8 cellular contexts compared by ENCODE assay signal in the genomic region with DNA sequence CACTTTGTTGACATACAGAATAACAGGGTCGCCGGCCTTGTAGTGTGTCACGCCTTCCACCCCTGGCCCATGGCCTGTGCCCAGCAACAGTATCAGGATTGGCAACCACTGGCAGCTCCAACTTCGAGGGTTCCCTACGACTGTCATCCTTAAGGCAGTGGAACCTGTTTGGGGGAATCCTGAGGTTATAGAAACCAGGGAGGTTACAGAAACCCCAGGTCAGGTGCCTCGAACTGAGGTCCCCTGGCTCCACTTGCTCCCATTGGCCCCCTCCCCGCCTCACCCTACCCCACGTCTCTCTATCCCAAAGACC. TPM values are rescaled to one million over a fixed set of nuclear protein-coding genes. Genes with fewer than 3 reads are reported as not detected.
DNase-seq lines count a peak whose midpoint lies in the region; ATAC-seq and TF ChIP-seq lines count a peak whose summit lies in the region.

No MANE protein-coding gene starts in this region.

- peak overlapping the region; percentile 92 for H3K27ac ChIP-seq in DND-41 (ENCODE audit: low read length)
- H3K27ac ChIP-seq in SU-DHL-6 (ENCODE audit: low read depth, low read length): peak overlapping the region; percentile 83
- peak overlapping the region; percentile 98 for H3K27ac ChIP-seq in fibroblast of lung (ENCODE audit: insufficient read depth, low read length)

- H4K20me1 ChIP-seq in DND-41 (ENCODE audit: insufficient read depth, low read length) (no peaks in the 10 kb centered on the region), SU-DHL-6 (ENCODE audit: low read depth, low read length) (no peaks in the 10 kb centered on the region), fibroblast of lung (ENCODE audit: control insufficient read depth, extremely low read depth, insufficient read depth, low read length) (no peaks in the 10 kb centered on the region)

- H3K4me1 ChIP-seq in DND-41 (ENCODE audit: insufficient read depth, low read length) (peaks cover 50% of the 10 kb centered on the region), fibroblast of lung (ENCODE audit: control insufficient read depth, extremely low read depth, insufficient read depth, low read length) (no peaks in the 10 kb centered on the region)

- H3K27me3 ChIP-seq in DND-41 (ENCODE audit: insufficient read depth, low read length, poor library complexity) (no peaks in the 10 kb centered on the region), SU-DHL-6 (ENCODE audit: low read length) (no peaks in the 10 kb centered on the region), fibroblast of lung (ENCODE audit: control insufficient read depth, insufficient read depth, low read length) (no peaks in the 10 kb centered on the region)

- no peaks in the 10 kb centered on the region for H3K9me2 ChIP-seq in SU-DHL-6 (replicated peaks; ENCODE audit: insufficient read depth, low read length)

- CTCF ChIA-PET in HEK293T (lab: Yijun Ruan, JAX): interaction anchor here (1.6 kb wide), 1 partner anchor 237 kb away, joined by 3 read pairs; no protein-coding TSS in a partner anchor

- TF ChIP-seq CTCF in DND-41 (IDR thresholded peaks at IDR 0.05; ENCODE audit: borderline replicate concordance, extremely low read depth, low read length, poor library complexity, severe bottlenecking) (no peak), SU-DHL-6 (IDR thresholded peaks at IDR 0.05; ENCODE audit: insufficient read depth, low read length, poor library complexity, severe bottlenecking) (no peak), fibroblast of lung (conservative IDR thresholded peaks at IDR 0.05 in 1 of 2, IDR thresholded peaks at IDR 0.05 in 1 of 2; ENCODE audit: low read depth in 1 of 2, low read length in 2 of 2) (no peak), progenitor cell of endocrine pancreas (IDR thresholded peaks at IDR 0.05; ENCODE audit: unreplicated experiment) (no peak)

- H3K4me1 Mint-ChIP-seq in progenitor cell of endocrine pancreas (ENCODE audit: low read depth): peaks cover 17% of the 10 kb centered on the region

- H3K4me3 ChIP-seq in DND-41 (ENCODE audit: low read depth in 1 of 2, low read length in 2 of 2) (peak overlapping the region; percentile 57 to 68; a peak in 3 of 4 replicates), SU-DHL-6 (ENCODE audit: insufficient read depth, low read length, poor library complexity, severe bottlenecking) (peak overlapping the region; percentile 66), fibroblast of lung (replicated peaks in 1 of 4; ENCODE audit: control extremely low read depth in 1 of 4, insufficient read depth in 1 of 4, low read depth in 3 of 4, low read length in 4 of 4) (peak overlapping the region; percentile 73 to 93 (median 81))

- peak overlapping the region; percentile 77 for H3K27ac Mint-ChIP-seq in progenitor cell of endocrine pancreas

- peaks cover 27% of the 10 kb centered on the region for H3F3A ChIP-seq in SU-DHL-6 (ENCODE audit: insufficient read depth)

- H3K36me3 ChIP-seq in DND-41 (ENCODE audit: insufficient read depth, low read length) (peaks cover 29% of the 10 kb centered on the region), SU-DHL-6 (ENCODE audit: low read length) (no peaks in the 10 kb centered on the region), fibroblast of lung (ENCODE audit: control insufficient read depth, insufficient read depth, low read length) (peaks cover 15% of the 10 kb centered on the region)

- H2AFZ ChIP-seq in DND-41 (ENCODE audit: low read depth, low read length) (peak overlapping the region; percentile 96), SU-DHL-6 (ENCODE audit: low read depth, low read length, severe bottlenecking) (peak overlapping the region; percentile 72), fibroblast of lung (ENCODE audit: low read length) (no peak overlapping the region)

- H3K4me2 ChIP-seq in DND-41 (ENCODE audit: insufficient read depth, low read length) (peak overlapping the region; percentile 69), SU-DHL-6 (ENCODE audit: low read depth, low read length, poor library complexity, severe bottlenecking) (peak overlapping the region; percentile 74), fibroblast of lung (ENCODE audit: extremely low read depth, insufficient read depth, low read length) (peak overlapping the region; percentile 74)

- ATAC-seq in DND-41 (ENCODE audit: insufficient read depth, low read depth) (no peak), HG02763 (IDR thresholded peaks at IDR 0.05; ENCODE audit: unreplicated experiment) (no peak), HG02678 (IDR thresholded peaks at IDR 0.05; ENCODE audit: unreplicated experiment) (no peak)

- H3K9ac ChIP-seq in DND-41 (ENCODE audit: low read depth, low read length) (peak overlapping the region; percentile 96), SU-DHL-6 (ENCODE audit: low read length) (peak overlapping the region; percentile 63), fibroblast of lung (ENCODE audit: insufficient read depth, low read length) (peak overlapping the region; percentile 99)

- H3K79me2 ChIP-seq in DND-41 (ENCODE audit: insufficient read depth, low read length) (peaks cover 48% of the 10 kb centered on the region), SU-DHL-6 (ENCODE audit: insufficient read depth, low read length) (peaks cover 18% of the 10 kb centered on the region; the same call in 1 of the 2 replicates), fibroblast of lung (ENCODE audit: control insufficient read depth, insufficient read depth, low read length) (peaks cover 29% of the 10 kb centered on the region)

- POLR2A ChIA-PET in HEK293T (lab: Yijun Ruan, JAX): interaction anchor here (0.9 to 2.6 kb wide), 10 partner anchors 7 to 101 kb away, joined by 3 to 33 read pairs (median 10); partner anchors contain the start of genes CHMP4A, DCAF11, EMC9 and NRL

- H3K27me3 Mint-ChIP-seq in progenitor cell of endocrine pancreas: no peaks in the 10 kb centered on the region

- H3K9me3 ChIP-seq in DND-41 (ENCODE audit: insufficient read depth, low read length, severe bottlenecking) (no peaks in the 10 kb centered on the region), SU-DHL-6 (ENCODE audit: insufficient read depth, low read length) (no peaks in the 10 kb centered on the region), fibroblast of lung (ENCODE audit: control insufficient read depth, insufficient read depth, low read depth, low read length) (no peaks in the 10 kb centered on the region)

- H3K36me3 Mint-ChIP-seq in progenitor cell of endocrine pancreas (ENCODE audit: insufficient read depth): peaks cover 23% of the 10 kb centered on the region

- DNase-seq in DND-41 (no peak), fibroblast of lung (ENCODE audit: low read depth in 2 of 2) (no peak), progenitor cell of endocrine pancreas (ENCODE audit: low spot score, unreplicated experiment) (no peak), HEK293T (ENCODE audit: extremely low spot score) (no peak), Ammon's horn (ENCODE audit: low spot score) (no peak)

- H3K4me3 Mint-ChIP-seq in progenitor cell of endocrine pancreas (ENCODE audit: low read depth): peak overlapping the region; percentile 91

- no peaks in the 10 kb centered on the region for H3K9me3 Mint-ChIP-seq in progenitor cell of endocrine pancreas (ENCODE audit: low read depth)

TF ChIP-seq in HEK293T, 16 proteins besides CTCF, POLR2A, EP300 and RAD21 (continues in another document):
- no peak for TF ChIP-seq CTBP1 (IDR thresholded peaks at IDR 0.05; ENCODE audit: borderline replicate concordance)
- no peak for TF ChIP-seq BHLHE40 (IDR thresholded peaks at IDR 0.05; ENCODE audit: borderline replicate concordance)
- no peak for TF ChIP-seq ELF4 (IDR thresholded peaks at IDR 0.05)
- no peak for TF ChIP-seq ARNT (IDR thresholded peaks at IDR 0.05)
- TF ChIP-seq LEF1 (IDR thresholded peaks at IDR 0.05; ENCODE audit: borderline replicate concordance): no peak
- TF ChIP-seq HDGF (IDR thresholded peaks at IDR 0.05; ENCODE audit: borderline replicate concordance): no peak
- TF ChIP-seq FOXK2 (IDR thresholded peaks at IDR 0.05): no peak
- no peak for TF ChIP-seq ZNF384 (IDR thresholded peaks at IDR 0.05)
- TF ChIP-seq TARDBP (IDR thresholded peaks at IDR 0.05): no peak
- TF ChIP-seq, protein P1, sequence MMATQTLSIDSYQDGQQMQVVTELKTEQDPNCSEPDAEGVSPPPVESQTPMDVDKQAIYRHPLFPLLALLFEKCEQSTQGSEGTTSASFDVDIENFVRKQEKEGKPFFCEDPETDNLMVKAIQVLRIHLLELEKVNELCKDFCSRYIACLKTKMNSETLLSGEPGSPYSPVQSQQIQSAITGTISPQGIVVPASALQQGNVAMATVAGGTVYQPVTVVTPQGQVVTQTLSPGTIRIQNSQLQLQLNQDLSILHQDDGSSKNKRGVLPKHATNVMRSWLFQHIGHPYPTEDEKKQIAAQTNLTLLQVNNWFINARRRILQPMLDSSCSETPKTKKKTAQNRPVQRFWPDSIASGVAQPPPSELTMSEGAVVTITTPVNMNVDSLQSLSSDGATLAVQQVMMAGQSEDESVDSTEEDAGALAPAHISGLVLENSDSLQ (IDR thresholded peaks at IDR 0.05): no peak
- TF ChIP-seq FOXA1 (IDR thresholded peaks at IDR 0.05): no peak
- no peak for TF ChIP-seq FOXM1 (IDR thresholded peaks at IDR 0.05; ENCODE audit: borderline replicate concordance)
- no peak for TF ChIP-seq NFRKB (IDR thresholded peaks at IDR 0.05)
- no peak for TF ChIP-seq SUZ12 (IDR thresholded peaks at IDR 0.05)

RNA-seq across cellular contexts. Expression of gene TM9SF1, which starts 0.4 kb away (rescaled TPM):
- total RNA-seq in fibroblast of lung (49.6 and 61.6 TPM in 2 replicates), progenitor cell of endocrine pancreas (52.9 and 56.2 TPM in 2 replicates)
- 60.9 and 65.1 TPM in 2 replicates for polyA plus RNA-seq in fibroblast of lung
- 49.5 and 68.9 TPM in 2 replicates for polyA plus RNA-seq in fibroblast of lung (2012)
- 74.6 and 111 TPM in 2 replicates for polyA minus RNA-seq in fibroblast of lung (ENCODE audit: low replicate concordance)

RNA-seq across cellular contexts. Expression of gene IPO4, which starts 6.2 kb away (rescaled TPM):
- total RNA-seq in fibroblast of lung (22.6 and 25.3 TPM in 2 replicates), progenitor cell of endocrine pancreas (54.9 and 56.4 TPM in 2 replicates)
- polyA plus RNA-seq in fibroblast of lung: 12.4 and 27.8 TPM in 2 replicates
- 22.1 and 48.7 TPM in 2 replicates for polyA plus RNA-seq in fibroblast of lung (2012)
- 68.3 and 133 TPM in 2 replicates for polyA minus RNA-seq in fibroblast of lung (ENCODE audit: low replicate concordance)

RNA-seq across cellular contexts. Expression of gene TSSK4, which starts 10.7 kb away (rescaled TPM):
- under 0.01 and 0.17 TPM in 2 replicates for total RNA-seq in fibroblast of lung
- not detected in 2 replicates for polyA plus RNA-seq in fibroblast of lung
- polyA plus RNA-seq in fibroblast of lung (2012): 0.63 and 0.69 TPM in 2 replicates
- polyA minus RNA-seq in fibroblast of lung (ENCODE audit: low replicate concordance): 0.59 TPM in 1 of 2 replicates, not detected in the other
- total RNA-seq in progenitor cell of endocrine pancreas: 0.29 TPM in 1 of 2 replicates, not detected in the other

RNA-seq across cellular contexts. Expression of gene CHMP4A, which starts 18.5 kb away (rescaled TPM):
- 22.1 and 24.9 TPM in 2 replicates for total RNA-seq in fibroblast of lung
- 96.8 and 133 TPM in 2 replicates for polyA plus RNA-seq in fibroblast of lung
- 74.7 and 102 TPM in 2 replicates for polyA plus RNA-seq in fibroblast of lung (2012)
- polyA minus RNA-seq in fibroblast of lung (ENCODE audit: low replicate concordance): 106 TPM in 1 of 2 replicates, not detected in the other
- total RNA-seq in progenitor cell of endocrine pancreas: 53.7 and 54.3 TPM in 2 replicates

RNA-seq across cellular contexts. Expression of gene MDP1, which starts 21.0 kb away (rescaled TPM):
- total RNA-seq in fibroblast of lung: 13.6 and 22.1 TPM in 2 replicates
- polyA plus RNA-seq in fibroblast of lung: 14.4 TPM in 2 replicates
- 16.9 and 20.4 TPM in 2 replicates for polyA plus RNA-seq in fibroblast of lung (2012)
- 4.8 and 12.0 TPM in 2 replicates for polyA minus RNA-seq in fibroblast of lung (ENCODE audit: low replicate concordance)
- total RNA-seq in progenitor cell of endocrine pancreas: 15.2 and 17.7 TPM in 2 replicates
